In the genomic region with DNA sequence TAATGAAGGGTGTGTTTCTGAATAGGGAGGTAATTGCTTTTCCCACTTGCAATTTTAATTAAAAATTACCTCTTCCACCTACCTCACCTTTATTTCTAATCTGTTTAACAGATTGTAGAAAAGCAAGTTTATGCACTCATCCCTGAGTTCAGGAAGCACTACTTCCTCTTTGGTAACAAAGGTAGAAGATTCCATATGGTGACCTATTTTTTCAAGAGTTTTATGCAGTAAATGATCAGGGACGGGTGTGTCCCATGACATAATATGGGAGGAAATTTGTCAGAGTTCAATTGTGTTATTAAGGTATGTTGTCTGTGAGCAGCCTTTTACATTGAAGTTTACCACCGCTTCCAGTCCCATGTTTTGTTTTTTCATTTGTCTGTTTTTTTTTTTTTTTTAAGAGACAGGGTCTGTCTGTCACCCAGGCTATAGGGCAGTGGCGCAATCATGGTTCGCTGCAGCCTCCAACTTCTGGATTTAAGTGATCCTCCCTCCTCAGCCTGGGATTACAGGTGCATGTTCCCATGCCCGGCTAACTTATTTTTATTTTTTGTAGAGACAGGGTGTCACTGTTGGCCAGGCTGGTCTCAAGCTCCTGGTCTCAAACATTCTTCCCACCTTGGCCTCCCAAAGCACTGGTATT, we compare ENCODE assay signal across 1 cellular context.
TF ChIP-seq lines count a peak whose summit lies in the region.

No MANE protein-coding gene starts in this region.

TF ChIP-seq in IMR-90, 13 proteins besides CTCF, POLR2A, EP300 and RAD21:
- TF ChIP-seq MAFK (IDR thresholded peaks at IDR 0.05; ENCODE audit: low read depth, low read length) = no peak
- no peak for TF ChIP-seq CHD1 (IDR thresholded peaks at IDR 0.05; ENCODE audit: low read depth, low read length)
- no peak for TF ChIP-seq NFE2L2 (IDR thresholded peaks at IDR 0.05; ENCODE audit: low read depth, low read length)
- TF ChIP-seq BHLHE40 (IDR thresholded peaks at IDR 0.05; ENCODE audit: low read depth, low read length) = no peak
- no peak for TF ChIP-seq SMC3 (IDR thresholded peaks at IDR 0.05; ENCODE audit: low read depth, low read length)
- no peak for TF ChIP-seq FOS (IDR thresholded peaks at IDR 0.05; ENCODE audit: low read depth, low read length)
- TF ChIP-seq MAZ (IDR thresholded peaks at IDR 0.05; ENCODE audit: borderline replicate concordance, low read depth, low read length) = no peak
- TF ChIP-seq, protein P1, sequence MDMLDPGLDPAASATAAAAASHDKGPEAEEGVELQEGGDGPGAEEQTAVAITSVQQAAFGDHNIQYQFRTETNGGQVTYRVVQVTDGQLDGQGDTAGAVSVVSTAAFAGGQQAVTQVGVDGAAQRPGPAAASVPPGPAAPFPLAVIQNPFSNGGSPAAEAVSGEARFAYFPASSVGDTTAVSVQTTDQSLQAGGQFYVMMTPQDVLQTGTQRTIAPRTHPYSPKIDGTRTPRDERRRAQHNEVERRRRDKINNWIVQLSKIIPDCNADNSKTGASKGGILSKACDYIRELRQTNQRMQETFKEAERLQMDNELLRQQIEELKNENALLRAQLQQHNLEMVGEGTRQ (IDR thresholded peaks at IDR 0.05; ENCODE audit: low read depth, low read length) = no peak
